ENCODE assay signal across 18 cellular contexts in genomic region chr1:6070450-6070974, GRCh38. TPM values are rescaled to one million over a fixed set of nuclear protein-coding genes. Genes with fewer than 3 reads are reported as not detected.
DNase-seq lines count a peak whose midpoint lies in the region; ATAC-seq lines count a peak whose summit lies in the region.
"Had no signal": no experiment of that assay in that cellular context is flagged by ENCODE, and none has a peak within 500 bp of the region (broad histone marks: within the 10 kb centered on the region; RNA-seq: fewer than 3 reads in every experiment).

No MANE protein-coding gene starts in this region.

- H3K9me3 Mint-ChIP-seq in activated T-cell treated with anti-CD3 and anti-CD28 coated beads, Interleukin-2, amount 50 U/mL, for 24 hours, result no peaks in the 10 kb centered on the region
- H3K9me3 Mint-ChIP-seq in activated T-cell treated with anti-CD3 and anti-CD28 coated beads, Interleukin-2, amount 50 U/mL, for 4 hours, result no peaks in the 10 kb centered on the region
- H3K9me3 Mint-ChIP-seq: CD14-positive monocyte; CD4-positive, alpha-beta memory T cell; GM23338; HFFc6; IgD-negative memory B cell had no signal

- H3K36me3 Mint-ChIP-seq in activated T-cell treated with anti-CD3 and anti-CD28 coated beads, Interleukin-2, amount 50 U/mL, for 24 hours (ENCODE audit: low read depth), result peaks cover 80% of the 10 kb centered on the region
- peaks cover 10% of the 10 kb centered on the region for H3K36me3 Mint-ChIP-seq in activated T-cell treated with anti-CD3 and anti-CD28 coated beads, Interleukin-2, amount 50 U/mL, for 4 hours (ENCODE audit: insufficient read depth)
- H3K36me3 Mint-ChIP-seq: IgD-negative memory B cell had no signal

- no peak for DNase-seq in activated T-cell treated with anti-CD3 and anti-CD28 coated beads, Interleukin-2, amount 50 U/mL, for 24 hours
- DNase-seq in activated T-cell treated with anti-CD3 and anti-CD28 coated beads, Interleukin-2, amount 50 U/mL, for 4 hours, result no peak
- DNase-seq in HT1080 (ENCODE audit: low read depth), result peak; percentile 26
- DNase-seq in dermis blood vessel endothelial cell, result peak; percentile 55
- DNase-seq in NCI-H2107 (lab: John Stamatoyannopoulos, UW), result no peak
- no peak for DNase-seq in A172 (ENCODE audit: low spot score)
- DNase-seq: CD4-positive, alpha-beta memory T cell; DMS79 treated with DMSO at 0.1 percent for 48 hours; EL; H7; HFFc6; KG1 had no signal

- H3K27me3 Mint-ChIP-seq in activated T-cell treated with anti-CD3 and anti-CD28 coated beads, Interleukin-2, amount 50 U/mL, for 24 hours, result no peaks in the 10 kb centered on the region
- no peaks in the 10 kb centered on the region for H3K27me3 Mint-ChIP-seq in activated T-cell treated with anti-CD3 and anti-CD28 coated beads, Interleukin-2, amount 50 U/mL, for 4 hours (ENCODE audit: low read depth)
- H3K27me3 Mint-ChIP-seq: CD4-positive, alpha-beta memory T cell; IgD-negative memory B cell had no signal

- H3K4me3 Mint-ChIP-seq in activated T-cell treated with anti-CD3 and anti-CD28 coated beads, Interleukin-2, amount 50 U/mL, for 24 hours, result no peak overlapping the region
- H3K4me3 Mint-ChIP-seq in activated T-cell treated with anti-CD3 and anti-CD28 coated beads, Interleukin-2, amount 50 U/mL, for 4 hours, result no peak overlapping the region
- H3K4me3 Mint-ChIP-seq: CD14-positive monocyte; CD4-positive, alpha-beta memory T cell; GM23338; HFFc6; IgD-negative memory B cell had no signal

- H3K27ac Mint-ChIP-seq in activated T-cell treated with anti-CD3 and anti-CD28 coated beads, Interleukin-2, amount 50 U/mL, for 24 hours, result peak overlapping the region; percentile 64
- H3K27ac Mint-ChIP-seq: CD4-positive, alpha-beta memory T cell; GM23338; HFFc6; IgD-negative memory B cell had no signal

- ATAC-seq in activated T-cell treated with anti-CD3 and anti-CD28 coated beads, Interleukin-2, amount 50 U/mL, for 4 hours, result no peak
- no peak for ATAC-seq in GM19455 (IDR thresholded peaks at IDR 0.05; ENCODE audit: unreplicated experiment)
- ATAC-seq: GM12878, GM23338, HCT116 had no signal

- peaks cover 8% of the 10 kb centered on the region for H3K4me1 Mint-ChIP-seq in activated T-cell treated with anti-CD3 and anti-CD28 coated beads, Interleukin-2, amount 50 U/mL, for 24 hours (ENCODE audit: low read depth)
- H3K4me1 Mint-ChIP-seq in activated T-cell treated with anti-CD3 and anti-CD28 coated beads, Interleukin-2, amount 50 U/mL, for 4 hours (ENCODE audit: low read depth), result no peaks in the 10 kb centered on the region
- H3K4me1 Mint-ChIP-seq: CD14-positive monocyte, GM23338 had no signal

RNA-seq across cellular contexts. Expression of gene KCNAB2, which starts 24.8 kb away (rescaled TPM):
- 100 to 1,000 TPM; 199 to 230 (median 202) TPM for total RNA-seq in activated T-cell treated with anti-CD3 and anti-CD28 coated beads, Interleukin-2, amount 50 U/mL, for 4 hours
- total RNA-seq in HT1080 (2014; rRNA removed; shearing (Covaris generic)), result 31.6 and 34.1 TPM in 2 replicates
- polyA plus RNA-seq in HT1080 (2015; cell fraction: cytosol; rRNA removed), result 18.8 and 21.1 TPM in 2 replicates
- 24.7 and 26.5 TPM in 2 replicates for polyA plus RNA-seq in HT1080 (2015; cell fraction: nucleus; rRNA removed)
- total RNA-seq in dermis blood vessel endothelial cell, result 2.5 and 2.9 TPM in 2 replicates
- 4.7 and 14.4 TPM in 2 replicates for total RNA-seq in A172 (2014; rRNA removed; shearing (Covaris generic))

Comparison
In these comparisons a context has a peak if more than half of its experiments do, and no peak if none do; other contexts are left out.
1. DNase-seq: peak in HT1080 (single experiment) and dermis blood vessel endothelial cell (single experiment); none in activated T-cell treated with anti-CD3 and anti-CD28 coated beads, Interleukin-2, amount 50 U/mL, for 24 hours (single experiment), activated T-cell treated with anti-CD3 and anti-CD28 coated beads, Interleukin-2, amount 50 U/mL, for 4 hours (single experiment), NCI-H2107 (single experiment) and A172 (single experiment).